In the genomic region with DNA sequence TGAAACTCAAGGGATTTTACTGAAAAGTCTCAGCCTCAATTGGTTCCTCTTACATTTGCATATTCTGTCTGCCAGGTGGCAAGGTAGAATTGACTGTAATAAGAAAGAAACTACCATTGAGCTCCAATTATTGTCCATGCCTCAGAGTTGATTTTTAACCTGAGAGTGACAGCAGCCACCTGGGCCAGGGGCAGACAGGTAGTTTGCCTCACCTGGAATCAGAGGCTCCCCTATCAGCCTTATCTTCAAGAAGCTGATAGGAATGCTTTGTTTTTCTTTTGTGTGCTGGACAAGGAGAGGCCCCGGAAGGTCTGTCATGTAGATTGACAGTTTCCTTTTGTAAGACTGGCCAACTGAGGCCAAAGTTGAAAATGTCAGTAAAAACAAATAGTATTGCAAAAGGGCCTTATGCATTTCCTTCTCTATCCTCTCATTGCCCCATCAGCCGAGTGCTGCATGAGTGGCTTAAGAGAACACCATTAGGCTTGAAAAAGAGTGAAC, we compare ENCODE assay signal across 8 cellular contexts. TPM values are rescaled to one million over a fixed set of nuclear protein-coding genes. Genes with fewer than 3 reads are reported as not detected.
DNase-seq lines count a peak whose midpoint lies in the region; ATAC-seq and TF ChIP-seq lines count a peak whose summit lies in the region.

No MANE protein-coding gene starts in this region.

- CTCF ChIA-PET in CD8-positive, alpha-beta T cell (lab: Charles Lee), result interaction anchor here (1.2 to 2.1 kb wide), 4 partner anchors 9 to 219 kb away, joined by 3 to 5 read pairs (median 4); no protein-coding TSS in a partner anchor

- POLR2A ChIA-PET in CD8-positive, alpha-beta T cell (lab: Charles Lee), result interaction anchor here (0.7 to 13.9 kb wide), 4 partner anchors 9 to 89 kb away, joined by 3 to 203 read pairs (median 6); no protein-coding TSS in a partner anchor

- H3K9me3 ChIP-seq in CD8-positive, alpha-beta T cell (ENCODE audit: low read length), result no peaks in the 10 kb centered on the region
- H3K9me3 ChIP-seq in right cardiac atrium (ENCODE audit: control insufficient read depth, low read length), result no peaks in the 10 kb centered on the region

- ATAC-seq in CD8-positive, alpha-beta T cell, result no peak
- ATAC-seq in GM21528 (IDR thresholded peaks at IDR 0.05; ENCODE audit: low FRiP score, unreplicated experiment) (peak; percentile 45), right cardiac atrium (peak; percentile 46 to 69)

- no peak for TF ChIP-seq CTCF in CD8-positive, alpha-beta T cell (IDR thresholded peaks at IDR 0.05)
- TF ChIP-seq CTCF in GM10266 (IDR thresholded peaks at IDR 0.05; ENCODE audit: control insufficient read depth, insufficient read depth, low read depth, missing control alignments), result no peak

- H3K36me3 ChIP-seq in CD8-positive, alpha-beta T cell (ENCODE audit: insufficient read depth, low read length), result peaks cover 9% of the 10 kb centered on the region

- no peaks in the 10 kb centered on the region for H3K27me3 ChIP-seq in CD8-positive, alpha-beta T cell (ENCODE audit: insufficient read depth, low read length)
- no peaks in the 10 kb centered on the region for H3K27me3 ChIP-seq in right cardiac atrium (ENCODE audit: control insufficient read depth, insufficient read depth)

- intact Hi-C loops in CD8-positive, alpha-beta T cell (cut with DNase I, micrococcal nuclease), result no loop called here
- intact Hi-C loops in right cardiac atrium (cut with DNase I), result no loop called here

- peak overlapping the region; percentile 68 for H3K4me3 Mint-ChIP-seq in CD8-positive, alpha-beta T cell

- peaks cover 95% of the 10 kb centered on the region for H3K4me1 ChIP-seq in CD8-positive, alpha-beta T cell (ENCODE audit: insufficient read depth, low read length)
- H3K4me1 ChIP-seq in right cardiac atrium (ENCODE audit: control insufficient read depth, insufficient read depth, low read length), result peaks cover 8% of the 10 kb centered on the region

- H3K4me3 ChIP-seq in CD8-positive, alpha-beta T cell (ENCODE audit: low read depth, low read length), result peak overlapping the region; percentile 10
- H3K4me3 ChIP-seq in right cardiac atrium (ENCODE audit: low read length), result no peak overlapping the region

- peaks cover 96% of the 10 kb centered on the region for H3K4me1 Mint-ChIP-seq in CD8-positive, alpha-beta T cell (ENCODE audit: low read depth)

- peaks cover 75% of the 10 kb centered on the region for H3K36me3 Mint-ChIP-seq in CD8-positive, alpha-beta T cell

- H3K9me3 Mint-ChIP-seq in CD8-positive, alpha-beta T cell, result no peaks in the 10 kb centered on the region

- H3K27me3 Mint-ChIP-seq in CD8-positive, alpha-beta T cell (ENCODE audit: low read depth), result no peaks in the 10 kb centered on the region

- H3K27ac ChIP-seq in CD8-positive, alpha-beta T cell (ENCODE audit: low read depth, low read length), result peak overlapping the region; percentile 54
- H3K27ac ChIP-seq in right cardiac atrium (ENCODE audit: low read length), result peak overlapping the region; percentile 30

- DNase-seq in CD8-positive, alpha-beta T cell, result no peak
- DNase-seq in NOMO-1 (lab: John Stamatoyannopoulos, UW; ENCODE audit: unreplicated experiment in 2 of 2) (peak; percentile 60 to 73), right cardiac atrium (no peak), NCI-H1417 (lab: John Stamatoyannopoulos, UW) (no peak), NCI-H226 (no peak), GM10266 (ENCODE audit: extremely low spot score) (no peak)
- DNase-seq in stimulated activated CD4-positive, alpha-beta T cell treated with anti-CD3 and anti-CD28 coated beads, Interleukin-4, amount 100 ng/mL, for 4 hours, result no peak

- 43% methylated on average over 2 of the region's 2 CpGs for WGBS in right cardiac atrium

- H3K27ac Mint-ChIP-seq in CD8-positive, alpha-beta T cell, result peak overlapping the region; percentile 100

RNA-seq across cellular contexts. Expression of a gene that starts 34.1 kb away (rescaled TPM):
- total RNA-seq in CD8-positive, alpha-beta T cell, result 1,000 to 10,000 TPM; 1,070 to 1,104 TPM
- 10 to 100 TPM; 20.9 to 50.7 (median 40.9) TPM for total RNA-seq in right cardiac atrium
- 7.5 TPM for polyA plus RNA-seq in right cardiac atrium

Comparison
In these comparisons a context has a peak if more than half of its experiments do, and no peak if none do; other contexts are left out.
1. DNase-seq: peak in NOMO-1 (2 of 2); none in CD8-positive, alpha-beta T cell (0 of 7), right cardiac atrium (0 of 3), NCI-H1417 (0 of 3), stimulated activated CD4-positive, alpha-beta T cell treated with anti-CD3 and anti-CD28 coated beads, Interleukin-4, amount 100 ng/mL, for 4 hours (0 of 2), NCI-H226 (single experiment) and GM10266 (single experiment).
2. RNA of a gene that starts 34.1 kb away (total RNA-seq): 1,070 to 1,104 TPM in CD8-positive, alpha-beta T cell; 20.9 to 50.7 TPM in right cardiac atrium; every median in the first group is over 10 times any median in the second.